1 cellular context compared by ENCODE assay signal in the genomic region with DNA sequence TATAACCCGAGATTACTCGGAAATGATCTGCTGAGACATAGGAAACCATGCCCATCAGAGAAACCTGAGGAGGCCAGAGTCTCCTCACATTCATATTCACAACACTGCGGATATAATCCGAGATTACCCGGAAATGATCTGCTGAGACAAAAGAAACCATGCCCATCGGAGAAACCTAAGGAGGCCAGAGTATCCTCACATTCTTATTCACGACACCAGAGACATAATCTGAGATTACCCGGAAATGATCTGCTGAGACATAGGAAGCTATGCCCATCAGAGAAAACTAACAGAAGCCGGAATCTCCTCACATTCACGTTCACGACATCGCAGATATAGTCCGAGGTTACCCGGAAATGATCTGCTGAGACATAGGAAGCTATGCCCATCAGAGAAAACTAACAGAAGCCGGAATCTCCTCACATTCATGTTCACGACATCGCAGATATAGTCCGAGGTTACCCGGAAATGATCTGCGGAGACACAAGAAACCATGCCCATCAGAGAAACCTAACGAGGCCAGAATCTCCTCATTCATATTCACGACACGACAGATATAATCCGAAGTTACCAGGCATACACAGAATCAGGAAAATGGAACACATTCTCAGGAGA.
TF ChIP-seq lines count a peak whose summit lies in the region.

No MANE protein-coding gene starts in this region.

TF ChIP-seq in K562, 482 proteins besides CTCF, POLR2A, EP300 and RAD21:
- TF ChIP-seq, protein P1, sequence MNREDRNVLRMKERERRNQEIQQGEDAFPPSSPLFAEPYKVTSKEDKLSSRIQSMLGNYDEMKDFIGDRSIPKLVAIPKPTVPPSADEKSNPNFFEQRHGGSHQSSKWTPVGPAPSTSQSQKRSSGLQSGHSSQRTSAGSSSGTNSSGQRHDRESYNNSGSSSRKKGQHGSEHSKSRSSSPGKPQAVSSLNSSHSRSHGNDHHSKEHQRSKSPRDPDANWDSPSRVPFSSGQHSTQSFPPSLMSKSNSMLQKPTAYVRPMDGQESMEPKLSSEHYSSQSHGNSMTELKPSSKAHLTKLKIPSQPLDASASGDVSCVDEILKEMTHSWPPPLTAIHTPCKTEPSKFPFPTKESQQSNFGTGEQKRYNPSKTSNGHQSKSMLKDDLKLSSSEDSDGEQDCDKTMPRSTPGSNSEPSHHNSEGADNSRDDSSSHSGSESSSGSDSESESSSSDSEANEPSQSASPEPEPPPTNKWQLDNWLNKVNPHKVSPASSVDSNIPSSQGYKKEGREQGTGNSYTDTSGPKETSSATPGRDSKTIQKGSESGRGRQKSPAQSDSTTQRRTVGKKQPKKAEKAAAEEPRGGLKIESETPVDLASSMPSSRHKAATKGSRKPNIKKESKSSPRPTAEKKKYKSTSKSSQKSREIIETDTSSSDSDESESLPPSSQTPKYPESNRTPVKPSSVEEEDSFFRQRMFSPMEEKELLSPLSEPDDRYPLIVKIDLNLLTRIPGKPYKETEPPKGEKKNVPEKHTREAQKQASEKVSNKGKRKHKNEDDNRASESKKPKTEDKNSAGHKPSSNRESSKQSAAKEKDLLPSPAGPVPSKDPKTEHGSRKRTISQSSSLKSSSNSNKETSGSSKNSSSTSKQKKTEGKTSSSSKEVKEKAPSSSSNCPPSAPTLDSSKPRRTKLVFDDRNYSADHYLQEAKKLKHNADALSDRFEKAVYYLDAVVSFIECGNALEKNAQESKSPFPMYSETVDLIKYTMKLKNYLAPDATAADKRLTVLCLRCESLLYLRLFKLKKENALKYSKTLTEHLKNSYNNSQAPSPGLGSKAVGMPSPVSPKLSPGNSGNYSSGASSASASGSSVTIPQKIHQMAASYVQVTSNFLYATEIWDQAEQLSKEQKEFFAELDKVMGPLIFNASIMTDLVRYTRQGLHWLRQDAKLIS (CRISPR knock-in tag; IDR thresholded peaks at IDR 0.05) = no peak
- TF ChIP-seq, protein P2, sequence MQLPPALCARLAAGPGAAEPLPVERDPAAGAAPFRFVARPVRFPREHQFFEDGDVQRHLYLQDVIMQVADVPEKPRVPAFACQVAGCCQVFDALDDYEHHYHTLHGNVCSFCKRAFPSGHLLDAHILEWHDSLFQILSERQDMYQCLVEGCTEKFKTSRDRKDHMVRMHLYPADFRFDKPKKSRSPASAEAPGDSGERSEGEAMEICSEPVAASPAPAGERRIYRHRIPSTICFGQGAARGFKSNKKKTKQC (CRISPR knock-in tag; IDR thresholded peaks at IDR 0.05) = no peak
- TF ChIP-seq ZBTB7A (IDR thresholded peaks at IDR 0.05; ENCODE audit: borderline replicate concordance, control insufficient read depth, low read depth, low read length) (no peak), GABPA (tag; conservative IDR thresholded peaks at IDR 0.05; ENCODE audit: low read depth) (peak; percentile 89), CBFB (CRISPR knock-in tag; IDR thresholded peaks at IDR 0.05) (no peak), STAG1 (CRISPR knock-in tag; IDR thresholded peaks at IDR 0.05; ENCODE audit: borderline replicate concordance) (no peak), NR2C1 (IDR thresholded peaks at IDR 0.05) (peak; percentile 71), NR2C1 (tag; IDR thresholded peaks at IDR 0.05) (peak; percentile 85), KDM2B (CRISPR knock-in tag; IDR thresholded peaks at IDR 0.05) (no peak), NR2C2 (CRISPR knock-in tag; IDR thresholded peaks at IDR 0.05) (no peak), NR2C2 (tag; IDR thresholded peaks at IDR 0.05) (peak; percentile 97), ELF1 (tag; IDR thresholded peaks at IDR 0.05) (peak; percentile 42; the same call in 1 of the 2 replicates), ZNF24 (IDR thresholded peaks at IDR 0.05) (no peak), SRSF9 (IDR thresholded peaks at IDR 0.05; ENCODE audit: borderline replicate concordance, low read depth, low read length) (no peak), ZNF174 (CRISPR knock-in tag; IDR thresholded peaks at IDR 0.05) (no peak)
- TF ChIP-seq, protein P3, sequence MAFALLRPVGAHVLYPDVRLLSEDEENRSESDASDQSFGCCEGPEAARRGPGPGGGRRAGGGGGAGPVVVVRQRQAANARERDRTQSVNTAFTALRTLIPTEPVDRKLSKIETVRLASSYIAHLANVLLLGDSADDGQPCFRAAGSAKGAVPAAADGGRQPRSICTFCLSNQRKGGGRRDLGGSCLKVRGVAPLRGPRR (CRISPR knock-in tag; IDR thresholded peaks at IDR 0.05) = no peak
- TF ChIP-seq, protein P4, sequence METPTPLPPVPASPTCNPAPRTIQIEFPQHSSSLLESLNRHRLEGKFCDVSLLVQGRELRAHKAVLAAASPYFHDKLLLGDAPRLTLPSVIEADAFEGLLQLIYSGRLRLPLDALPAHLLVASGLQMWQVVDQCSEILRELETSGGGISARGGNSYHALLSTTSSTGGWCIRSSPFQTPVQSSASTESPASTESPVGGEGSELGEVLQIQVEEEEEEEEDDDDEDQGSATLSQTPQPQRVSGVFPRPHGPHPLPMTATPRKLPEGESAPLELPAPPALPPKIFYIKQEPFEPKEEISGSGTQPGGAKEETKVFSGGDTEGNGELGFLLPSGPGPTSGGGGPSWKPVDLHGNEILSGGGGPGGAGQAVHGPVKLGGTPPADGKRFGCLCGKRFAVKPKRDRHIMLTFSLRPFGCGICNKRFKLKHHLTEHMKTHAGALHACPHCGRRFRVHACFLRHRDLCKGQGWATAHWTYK (CRISPR knock-in tag; IDR thresholded peaks at IDR 0.05) = no peak
- TF ChIP-seq, protein P5, sequence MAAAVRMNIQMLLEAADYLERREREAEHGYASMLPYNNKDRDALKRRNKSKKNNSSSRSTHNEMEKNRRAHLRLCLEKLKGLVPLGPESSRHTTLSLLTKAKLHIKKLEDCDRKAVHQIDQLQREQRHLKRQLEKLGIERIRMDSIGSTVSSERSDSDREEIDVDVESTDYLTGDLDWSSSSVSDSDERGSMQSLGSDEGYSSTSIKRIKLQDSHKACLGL (CRISPR knock-in tag; IDR thresholded peaks at IDR 0.05; ENCODE audit: borderline replicate concordance, poor library complexity, severe bottlenecking) = no peak
- TF ChIP-seq, protein P6, sequence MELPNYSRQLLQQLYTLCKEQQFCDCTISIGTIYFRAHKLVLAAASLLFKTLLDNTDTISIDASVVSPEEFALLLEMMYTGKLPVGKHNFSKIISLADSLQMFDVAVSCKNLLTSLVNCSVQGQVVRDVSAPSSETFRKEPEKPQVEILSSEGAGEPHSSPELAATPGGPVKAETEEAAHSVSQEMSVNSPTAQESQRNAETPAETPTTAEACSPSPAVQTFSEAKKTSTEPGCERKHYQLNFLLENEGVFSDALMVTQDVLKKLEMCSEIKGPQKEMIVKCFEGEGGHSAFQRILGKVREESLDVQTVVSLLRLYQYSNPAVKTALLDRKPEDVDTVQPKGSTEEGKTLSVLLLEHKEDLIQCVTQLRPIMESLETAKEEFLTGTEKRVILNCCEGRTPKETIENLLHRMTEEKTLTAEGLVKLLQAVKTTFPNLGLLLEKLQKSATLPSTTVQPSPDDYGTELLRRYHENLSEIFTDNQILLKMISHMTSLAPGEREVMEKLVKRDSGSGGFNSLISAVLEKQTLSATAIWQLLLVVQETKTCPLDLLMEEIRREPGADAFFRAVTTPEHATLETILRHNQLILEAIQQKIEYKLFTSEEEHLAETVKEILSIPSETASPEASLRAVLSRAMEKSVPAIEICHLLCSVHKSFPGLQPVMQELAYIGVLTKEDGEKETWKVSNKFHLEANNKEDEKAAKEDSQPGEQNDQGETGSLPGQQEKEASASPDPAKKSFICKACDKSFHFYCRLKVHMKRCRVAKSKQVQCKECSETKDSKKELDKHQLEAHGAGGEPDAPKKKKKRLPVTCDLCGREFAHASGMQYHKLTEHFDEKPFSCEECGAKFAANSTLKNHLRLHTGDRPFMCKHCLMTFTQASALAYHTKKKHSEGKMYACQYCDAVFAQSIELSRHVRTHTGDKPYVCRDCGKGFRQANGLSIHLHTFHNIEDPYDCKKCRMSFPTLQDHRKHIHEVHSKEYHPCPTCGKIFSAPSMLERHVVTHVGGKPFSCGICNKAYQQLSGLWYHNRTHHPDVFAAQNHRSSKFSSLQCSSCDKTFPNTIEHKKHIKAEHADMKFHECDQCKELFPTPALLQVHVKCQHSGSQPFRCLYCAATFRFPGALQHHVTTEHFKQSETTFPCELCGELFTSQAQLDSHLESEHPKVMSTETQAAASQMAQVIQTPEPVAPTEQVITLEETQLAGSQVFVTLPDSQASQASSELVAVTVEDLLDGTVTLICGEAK (IDR thresholded peaks at IDR 0.05) = peak; percentile 80; the same call in 1 of the 2 replicates
- TF ChIP-seq, protein P6 (CRISPR knock-in tag; IDR thresholded peaks at IDR 0.05) = no peak
- TF ChIP-seq, protein P7, sequence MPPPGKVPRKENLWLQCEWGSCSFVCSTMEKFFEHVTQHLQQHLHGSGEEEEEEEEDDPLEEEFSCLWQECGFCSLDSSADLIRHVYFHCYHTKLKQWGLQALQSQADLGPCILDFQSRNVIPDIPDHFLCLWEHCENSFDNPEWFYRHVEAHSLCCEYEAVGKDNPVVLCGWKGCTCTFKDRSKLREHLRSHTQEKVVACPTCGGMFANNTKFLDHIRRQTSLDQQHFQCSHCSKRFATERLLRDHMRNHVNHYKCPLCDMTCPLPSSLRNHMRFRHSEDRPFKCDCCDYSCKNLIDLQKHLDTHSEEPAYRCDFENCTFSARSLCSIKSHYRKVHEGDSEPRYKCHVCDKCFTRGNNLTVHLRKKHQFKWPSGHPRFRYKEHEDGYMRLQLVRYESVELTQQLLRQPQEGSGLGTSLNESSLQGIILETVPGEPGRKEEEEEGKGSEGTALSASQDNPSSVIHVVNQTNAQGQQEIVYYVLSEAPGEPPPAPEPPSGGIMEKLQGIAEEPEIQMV (tag; conservative IDR thresholded peaks at IDR 0.05; ENCODE audit: low read depth) = no peak
- TF ChIP-seq, protein P8, sequence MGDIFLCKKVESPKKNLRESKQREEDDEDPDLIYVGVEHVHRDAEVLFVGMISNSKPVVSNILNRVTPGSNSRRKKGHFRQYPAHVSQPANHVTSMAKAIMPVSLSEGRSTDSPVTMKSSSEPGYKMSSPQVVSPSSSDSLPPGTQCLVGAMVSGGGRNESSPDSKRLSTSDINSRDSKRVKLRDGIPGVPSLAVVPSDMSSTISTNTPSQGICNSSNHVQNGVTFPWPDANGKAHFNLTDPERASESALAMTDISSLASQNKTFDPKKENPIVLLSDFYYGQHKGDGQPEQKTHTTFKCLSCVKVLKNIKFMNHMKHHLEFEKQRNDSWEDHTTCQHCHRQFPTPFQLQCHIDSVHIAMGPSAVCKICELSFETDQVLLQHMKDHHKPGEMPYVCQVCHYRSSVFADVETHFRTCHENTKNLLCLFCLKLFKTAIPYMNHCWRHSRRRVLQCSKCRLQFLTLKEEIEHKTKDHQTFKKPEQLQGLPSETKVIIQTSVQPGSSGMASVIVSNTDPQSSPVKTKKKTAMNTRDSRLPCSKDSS (IDR thresholded peaks at IDR 0.05; ENCODE audit: low read depth, partially characterized antibody) = no peak
